In genomic region chr3:130800829-130801228, GRCh38 we compare ENCODE assay signal across 20 cellular contexts.
"Had no signal": no experiment of that assay in that cellular context is flagged by ENCODE, and none has a peak within 500 bp of the region (broad histone marks: within the 10 kb centered on the region; RNA-seq: fewer than 3 reads in every experiment).

No MANE protein-coding gene starts in this region.

- H3K9ac ChIP-seq: parathyroid adenoma had no signal

- H3K4me1 Mint-ChIP-seq: naive B cell; stimulated activated effector memory CD8-positive, alpha-beta T cell treated with anti-CD3 and anti-CD28 coated beads, Interleukin-12 subunit alpha, Interleukin-12 subunit beta, amount 100 ng/mL, for 72 hours had no signal

- H3K4me3 ChIP-seq: colonic mucosa, gastroesophageal sphincter, lower lobe of right lung, smooth muscle cell, tibial artery, uterus had no signal

- H2AFZ ChIP-seq: parathyroid adenoma had no signal

- H3K79me2 ChIP-seq: parathyroid adenoma had no signal

- H3K9me3 Mint-ChIP-seq: activated CD4-positive, alpha-beta memory T cell treated with anti-CD3 and anti-CD28 coated beads for 36 hours; activated T-cell treated with anti-CD3 and anti-CD28 coated beads, Interleukin-2, amount 50 U/mL, for 4 hours; stimulated activated effector memory CD8-positive, alpha-beta T cell treated with anti-CD3 and anti-CD28 coated beads, Interleukin-12 subunit alpha, Interleukin-12 subunit beta, amount 100 ng/mL, for 72 hours had no signal

- H3K4me1 ChIP-seq: colonic mucosa, gastroesophageal sphincter, lower lobe of right lung, parathyroid adenoma, tibial artery, uterus had no signal

- H3K4me2 ChIP-seq: smooth muscle cell had no signal

- H3K36me3 ChIP-seq: colonic mucosa, gastroesophageal sphincter, lower lobe of right lung, tibial artery, uterus had no signal

- H3K36me3 Mint-ChIP-seq: activated naive CD8-positive, alpha-beta T cell treated with anti-CD3 and anti-CD28 coated beads, Interleukin-2, amount 10 ng/mL, durations not matched to agents 7 days and 5 days; naive B cell; stimulated activated effector memory CD8-positive, alpha-beta T cell treated with anti-CD3 and anti-CD28 coated beads, Interleukin-12 subunit alpha, Interleukin-12 subunit beta, amount 100 ng/mL, for 72 hours had no signal

- DNase-seq: activated CD4-positive, alpha-beta memory T cell treated with anti-CD3 and anti-CD28 coated beads for 36 hours; activated CD4-positive, alpha-beta T cell treated with anti-CD3 and anti-CD28 coated beads for 1 hour; activated effector memory CD4-positive, alpha-beta T cell treated with anti-CD3 and anti-CD28 coated beads, Interleukin-2, amount 50 U/mL, for 16 hours; activated naive CD8-positive, alpha-beta T cell treated with anti-CD3 and anti-CD28 coated beads, Interleukin-2, amount 10 ng/mL, durations not matched to agents 7 days and 5 days; activated T-cell treated with anti-CD3 and anti-CD28 coated beads, Interleukin-2, amount 50 U/mL, for 4 hours; anterior cingulate cortex; caudate nucleus; colonic mucosa; effector CD4-positive, alpha-beta T cell; left cardiac atrium; lower lobe of right lung; naive B cell; right cardiac atrium; tibial artery; uterus had no signal

- H3K27me3 ChIP-seq: colonic mucosa, gastroesophageal sphincter, tibial artery, uterus had no signal

- H3K27ac ChIP-seq: colonic mucosa, gastroesophageal sphincter, lower lobe of right lung, parathyroid adenoma, tibial artery, uterus had no signal

- H3K27ac Mint-ChIP-seq: activated CD4-positive, alpha-beta memory T cell treated with anti-CD3 and anti-CD28 coated beads for 36 hours; activated naive CD8-positive, alpha-beta T cell treated with anti-CD3 and anti-CD28 coated beads, Interleukin-2, amount 10 ng/mL, durations not matched to agents 7 days and 5 days; naive B cell; stimulated activated effector memory CD8-positive, alpha-beta T cell treated with anti-CD3 and anti-CD28 coated beads, Interleukin-12 subunit alpha, Interleukin-12 subunit beta, amount 100 ng/mL, for 72 hours had no signal

- H3K4me3 Mint-ChIP-seq: activated CD4-positive, alpha-beta memory T cell treated with anti-CD3 and anti-CD28 coated beads for 36 hours; activated naive CD8-positive, alpha-beta T cell treated with anti-CD3 and anti-CD28 coated beads, Interleukin-2, amount 10 ng/mL, durations not matched to agents 7 days and 5 days; activated T-cell treated with anti-CD3 and anti-CD28 coated beads, Interleukin-2, amount 50 U/mL, for 4 hours; naive B cell; stimulated activated effector memory CD8-positive, alpha-beta T cell treated with anti-CD3 and anti-CD28 coated beads, Interleukin-12 subunit alpha, Interleukin-12 subunit beta, amount 100 ng/mL, for 72 hours had no signal

- FAIRE-seq: endothelial cell of umbilical vein had no signal

- H3K9me3 ChIP-seq: colonic mucosa, lower lobe of right lung, tibial artery, uterus had no signal
